In genomic region chrX:151701071-151701470, GRCh38 we compare ENCODE assay signal across 38 cellular contexts. TPM values are rescaled to one million over a fixed set of nuclear protein-coding genes. Genes with fewer than 3 reads are reported as not detected.
"Had no signal": no experiment of that assay in that cellular context is flagged by ENCODE, and none has a peak within 500 bp of the region (broad histone marks: within the 10 kb centered on the region; RNA-seq: fewer than 3 reads in every experiment).

No MANE protein-coding gene starts in this region.

- H3K4me2 ChIP-seq: KMS-11 had no signal

- H3K9ac ChIP-seq: KMS-11 had no signal

- H3K4me3 ChIP-seq: MG63 had no signal

- H3K36me3 ChIP-seq: MG63 had no signal

- DNase-seq: Karpas-422, Kasumi-1, KBM-7, KG1, MG63, MM.1S, MV-4-11, NCI-H1048, NCI-H1092, NCI-H1092 treated with DMSO at 0.1 percent for 48 hours, NCI-H1105, NCI-H1105 treated with DMSO at 0.1 percent for 48 hours, NCI-H1417, NCI-H1417 treated with DMSO at 0.1 percent for 48 hours, NCI-H1436, NCI-H1436 treated with DMSO at 0.1 percent for 48 hours, NCI-H146, NCI-H1694, NCI-H1694 treated with DMSO at 0.1 percent for 48 hours, NCI-H187, NCI-H187 treated with DMSO at 0.1 percent for 48 hours, NCI-H1930, NCI-H2029, NCI-H2029 treated with DMSO at 0.1 percent for 48 hours, NCI-H2081, NCI-H2081 treated with DMSO at 0.1 percent for 48 hours, NCI-H2107, NCI-H2171, NCI-H2171 treated with DMSO at 0.1 percent for 48 hours, NCI-H2227 treated with DMSO at 0.1 percent for 48 hours, NCI-H226, NCI-H345, NCI-H446, NCI-H446 treated with DMSO at 0.1 percent for 48 hours had no signal

- H3K27me3 ChIP-seq: MG63 had no signal

- H3K9me3 ChIP-seq: MG63 had no signal

- H3K27ac ChIP-seq: KMS-11 had no signal

RNA-seq across cellular contexts. Expression of gene PRRG3, which starts 5.8 kb away (rescaled TPM):
- total RNA-seq: LHCN-M2, M059J, MCF 10A had no signal

RNA-seq across cellular contexts. Expression of gene FATE1, which starts 14.8 kb away (rescaled TPM):
- total RNA-seq: LHCN-M2, MCF 10A had no signal

RNA-seq across cellular contexts. Expression of gene CNGA2, which starts 33.5 kb away (rescaled TPM):
- total RNA-seq: LHCN-M2, M059J, MCF 10A had no signal
